ENCODE assay signal across 8 cellular contexts in genomic region chr22:45163417-45164216, GRCh38. TPM values are rescaled to one million over a fixed set of nuclear protein-coding genes. Genes with fewer than 3 reads are reported as not detected.
DNase-seq lines count a peak whose midpoint lies in the region; ATAC-seq and TF ChIP-seq lines count a peak whose summit lies in the region.

Gene NUP50 (plus strand): TSS chr22:45163925. CDS start chr22:45168178, 4,253 bp downstream.

- peaks cover 66% of the 10 kb centered on the region for H3K36me3 Mint-ChIP-seq in Caco-2 (ENCODE audit: insufficient read depth, unreplicated experiment)
- H3K36me3 Mint-ChIP-seq in activated CD8-positive, alpha-beta memory T cell treated with anti-CD3 and anti-CD28 coated beads, Interleukin-2, amount 10 ng/mL, durations not matched to agents 7 days and 5 days: peaks cover 38% of the 10 kb centered on the region
- H3K36me3 Mint-ChIP-seq in endodermal cell (ENCODE audit: low read depth): peaks cover 19% of the 10 kb centered on the region

- H3K4me1 ChIP-seq in Caco-2 (peaks cover 47% of the 10 kb centered on the region), NT2/D1 (ENCODE audit: insufficient read depth, insufficient read length) (no peaks in the 10 kb centered on the region), endodermal cell (ENCODE audit: control insufficient read depth, insufficient read depth, low read length) (peaks cover 14% of the 10 kb centered on the region), mesodermal cell (ENCODE audit: control insufficient read depth, insufficient read depth, low read length, poor library complexity, severe bottlenecking) (peaks cover 46% of the 10 kb centered on the region)

- DNase-seq in Caco-2: peak; percentile 95 to 98
- peak in 74 of 76 experiments; percentile 44 to 96 (median 90) for DNase-seq in HUDEP-2 (lab: John Stamatoyannopoulos, UW; ENCODE audit: unreplicated experiment in 76 of 76)
- DNase-seq in NT2/D1 (ENCODE audit: low read depth, low spot score): peak; percentile 89
- peak; percentile 97 for DNase-seq in activated CD8-positive, alpha-beta memory T cell treated with anti-CD3 and anti-CD28 coated beads, Interleukin-2, amount 10 ng/mL, durations not matched to agents 7 days and 5 days
- peak; percentile 97 for DNase-seq in endodermal cell
- peak; percentile 91 to 96 for DNase-seq in stimulated activated CD8-positive, alpha-beta memory T cell treated with anti-CD3 and anti-CD28 coated beads, Interleukin-15, amount 100 ng/mL, for 4 hours (ENCODE audit: low read depth in 2 of 2)

- CTCF ChIA-PET in Caco-2 (lab: Charles Lee): interaction anchor here (1.3 kb wide), 1 partner anchor 479 kb away, joined by 3 read pairs; no protein-coding TSS in a partner anchor
- CTCF ChIA-PET in activated CD8-positive, alpha-beta memory T cell treated with anti-CD3 and anti-CD28 coated beads, Interleukin-2, amount 10 ng/mL, durations not matched to agents 7 days and 5 days (lab: Charles Lee): interaction anchor here (0.9 to 1.6 kb wide), 9 partner anchors 10 to 479 kb away, joined by 3 to 9 read pairs (median 4); no protein-coding TSS in a partner anchor

- intact Hi-C loops in Caco-2 (cut with micrococcal nuclease; ENCODE audit: unreplicated experiment): loop anchor here (5.0 kb wide), 1 partner anchor 61 kb away; no protein-coding TSS in a partner anchor

- H3K9ac ChIP-seq in NT2/D1 (ENCODE audit: insufficient read length, low read depth): peak within 1 kb of the TSS; percentile 88
- H3K9ac ChIP-seq in endodermal cell (ENCODE audit: extremely low read depth, low read length, poor library complexity, severe bottlenecking): peak within 1 kb of the TSS; percentile 90

- H3K4me1 Mint-ChIP-seq in Caco-2 (ENCODE audit: low read depth, unreplicated experiment) (peaks cover 38% of the 10 kb centered on the region), endodermal cell (peaks cover 46% of the 10 kb centered on the region)
- H3K4me1 Mint-ChIP-seq in activated CD8-positive, alpha-beta memory T cell treated with anti-CD3 and anti-CD28 coated beads, Interleukin-2, amount 10 ng/mL, durations not matched to agents 7 days and 5 days: peaks cover 59% of the 10 kb centered on the region

- TF ChIP-seq CTCF in Caco-2 (IDR thresholded peaks at IDR 0.05; ENCODE audit: insufficient read depth in 1 of 2, low read depth in 1 of 2, low read length in 1 of 2, severe bottlenecking in 1 of 2, unreplicated experiment in 1 of 2) (no peak), endodermal cell (conservative IDR thresholded peaks at IDR 0.05) (peak; percentile 19)

- WGBS in endodermal cell (ENCODE audit: insufficient coverage in 1 of 2, insufficient read length in 1 of 2), 2 experiments: 0% methylated on average over 15 to 98 of the region's 98 CpGs
- 0% methylated on average over 62 to 84 of the region's 98 CpGs for WGBS in mesodermal cell (ENCODE audit: insufficient coverage in 2 of 2), 2 experiments

- H3K4me3 Mint-ChIP-seq in Caco-2 (ENCODE audit: unreplicated experiment) (peak within 1 kb of the TSS; percentile 100), endodermal cell (peak within 1 kb of the TSS; percentile 88)
- H3K4me3 Mint-ChIP-seq in activated CD8-positive, alpha-beta memory T cell treated with anti-CD3 and anti-CD28 coated beads, Interleukin-2, amount 10 ng/mL, durations not matched to agents 7 days and 5 days: peak within 1 kb of the TSS; percentile 94

- H3K9me3 Mint-ChIP-seq in Caco-2 (ENCODE audit: unreplicated experiment) (no peaks in the 10 kb centered on the region), endodermal cell (no peaks in the 10 kb centered on the region)
- H3K9me3 Mint-ChIP-seq in activated CD8-positive, alpha-beta memory T cell treated with anti-CD3 and anti-CD28 coated beads, Interleukin-2, amount 10 ng/mL, durations not matched to agents 7 days and 5 days (ENCODE audit: low read depth): no peaks in the 10 kb centered on the region

- H3K4me3 ChIP-seq in Caco-2 (ENCODE audit: low read depth, low read length) (peak within 1 kb of the TSS; percentile 78), NT2/D1 (ENCODE audit: insufficient read length, low read depth) (peak within 1 kb of the TSS; percentile 74), endodermal cell (ENCODE audit: low read length) (peak within 1 kb of the TSS; percentile 97), mesodermal cell (ENCODE audit: extremely low read depth, insufficient read depth, low read length, poor library complexity, severe bottlenecking) (peak within 1 kb of the TSS; percentile 80)

- no peaks in the 10 kb centered on the region for H3K9me3 ChIP-seq in Caco-2
- no peaks in the 10 kb centered on the region for H3K9me3 ChIP-seq in NT2/D1 (ENCODE audit: insufficient read depth, low read length)
- H3K9me3 ChIP-seq in endodermal cell (ENCODE audit: control insufficient read depth, low read length): no peaks in the 10 kb centered on the region
- H3K9me3 ChIP-seq in mesodermal cell (ENCODE audit: control insufficient read depth, low read length): no peaks in the 10 kb centered on the region

- POLR2A ChIA-PET in Caco-2 (lab: Charles Lee): interaction anchor here (0.6 to 1.9 kb wide), 14 partner anchors 10 to 493 kb away, joined by 3 to 20 read pairs (median 4); partner anchors contain the start of gene FAM118A

- no peaks in the 10 kb centered on the region for H3K27me3 Mint-ChIP-seq in Caco-2 (ENCODE audit: insufficient read depth, unreplicated experiment)
- no peaks in the 10 kb centered on the region for H3K27me3 Mint-ChIP-seq in activated CD8-positive, alpha-beta memory T cell treated with anti-CD3 and anti-CD28 coated beads, Interleukin-2, amount 10 ng/mL, durations not matched to agents 7 days and 5 days
- no peaks in the 10 kb centered on the region for H3K27me3 Mint-ChIP-seq in endodermal cell (ENCODE audit: insufficient read depth)

- peak within 1 kb of the TSS; percentile 58 for H3K27ac ChIP-seq in endodermal cell (ENCODE audit: low read depth, low read length)
- H3K27ac ChIP-seq in mesodermal cell (ENCODE audit: low read depth, low read length, severe bottlenecking): peak within 1 kb of the TSS; percentile 61

- peak within 1 kb of the TSS; percentile 97 for H3K27ac Mint-ChIP-seq in Caco-2 (ENCODE audit: unreplicated experiment)
- peak within 1 kb of the TSS; percentile 91 for H3K27ac Mint-ChIP-seq in activated CD8-positive, alpha-beta memory T cell treated with anti-CD3 and anti-CD28 coated beads, Interleukin-2, amount 10 ng/mL, durations not matched to agents 7 days and 5 days
- H3K27ac Mint-ChIP-seq in endodermal cell: peak within 1 kb of the TSS; percentile 88

- H3K27me3 ChIP-seq in Caco-2 (replicated peaks; ENCODE audit: control insufficient read depth, insufficient read depth, low read length): no peaks in the 10 kb centered on the region
- no peaks in the 10 kb centered on the region for H3K27me3 ChIP-seq in NT2/D1 (ENCODE audit: insufficient read depth, insufficient read length)
- H3K27me3 ChIP-seq in endodermal cell (ENCODE audit: control insufficient read depth, insufficient read depth, low read length, poor library complexity, severe bottlenecking): no peaks in the 10 kb centered on the region

- H3K36me3 ChIP-seq in Caco-2 (ENCODE audit: control insufficient read depth, insufficient read depth, low read length) (peaks cover 2% of the 10 kb centered on the region; the same call in 1 of the 2 replicates), NT2/D1 (ENCODE audit: insufficient read depth, insufficient read length, low read length) (peaks cover 34% of the 10 kb centered on the region), endodermal cell (ENCODE audit: control insufficient read depth, insufficient read depth, low read length) (peaks cover 36% of the 10 kb centered on the region), mesodermal cell (ENCODE audit: control insufficient read depth, insufficient read depth, low read length) (peaks cover 30% of the 10 kb centered on the region)

- ATAC-seq in GM21367 (IDR thresholded peaks at IDR 0.05; ENCODE audit: unreplicated experiment): peak; percentile 58
- ATAC-seq in activated CD8-positive, alpha-beta memory T cell treated with anti-CD3 and anti-CD28 coated beads, Interleukin-2, amount 10 ng/mL, durations not matched to agents 7 days and 5 days: peak; percentile 87

- BruUV-seq in Caco-2 (replicated peaks; lab: Mats Ljungman, UMichigan): no TSS peak

RNA-seq across cellular contexts. Expression of gene NUP50, which starts in this region (rescaled TPM):
- total RNA-seq in Caco-2 (2022) (122 and 128 TPM in 2 replicates), endodermal cell (100 to 1,000 TPM; 101 to 115 TPM)
- total RNA-seq in activated CD8-positive, alpha-beta memory T cell treated with anti-CD3 and anti-CD28 coated beads, Interleukin-2, amount 10 ng/mL, durations not matched to agents 7 days and 5 days: 100 to 1,000 TPM; 150 to 155 TPM
- 55.1 TPM for polyA plus RNA-seq in endodermal cell (2013, experiment 1 of 2)
- polyA plus RNA-seq in endodermal cell (2013, experiment 2 of 2): 52.5 TPM
- polyA plus RNA-seq in mesodermal cell (2013, experiment 1 of 2): 49.6 TPM
- 58.2 TPM for polyA plus RNA-seq in mesodermal cell (2013, experiment 2 of 2)

Comparison
In these comparisons a context has a peak if more than half of its experiments do, and no peak if none do; other contexts are left out.
1. Peak in every context shown above with its lines: DNase-seq, ATAC-seq, H3K4me3 ChIP-seq and H3K27ac ChIP-seq.